In the genomic region with DNA sequence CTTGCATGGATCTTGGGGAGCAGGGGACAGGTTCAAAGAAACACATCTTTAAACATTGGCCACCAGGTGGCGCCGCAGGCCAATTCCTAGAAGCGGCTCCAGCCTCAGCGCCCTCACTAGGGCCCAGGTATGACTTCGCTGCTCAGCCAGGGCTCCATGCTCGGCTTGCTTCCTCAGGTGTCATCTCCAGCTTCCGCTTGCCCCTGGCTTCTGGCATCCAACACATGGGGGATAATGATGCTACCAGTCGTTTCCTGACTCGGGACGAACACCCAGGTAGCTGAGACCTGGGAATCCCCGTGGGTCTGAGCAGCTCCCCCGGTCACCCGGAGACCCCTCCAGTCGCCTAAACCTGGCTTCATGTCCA, we compare ENCODE assay signal across 8 cellular contexts. TPM values are rescaled to one million over a fixed set of nuclear protein-coding genes. Genes with fewer than 3 reads are reported as not detected.
DNase-seq lines count a peak whose midpoint lies in the region; ATAC-seq and TF ChIP-seq lines count a peak whose summit lies in the region.

No MANE protein-coding gene starts in this region.

- no peaks in the 10 kb centered on the region for H3K36me3 ChIP-seq in adrenal gland (replicated peaks in 1 of 2)
- H3K36me3 ChIP-seq in right atrium auricular region = no peaks in the 10 kb centered on the region

- WGBS in adrenal gland, 4 donors = 0 to 38% (median 31%) methylated on average over 2 to 14 of the region's 14 CpGs

- H3K27ac ChIP-seq in adrenal gland = peak overlapping the region in 1 of 5 donors; percentile 21
- peak overlapping the region in 1 of 2 donors; percentile 32 for H3K27ac ChIP-seq in right atrium auricular region

- H3K4me1 ChIP-seq in adrenal gland (replicated peaks in 1 of 2) (peaks cover 0 to 16% of the 10 kb centered on the region in 2 donors), right atrium auricular region (peaks cover 0 to 8% of the 10 kb centered on the region in 2 donors)

- H3K27me3 ChIP-seq in adrenal gland (no peaks in the 10 kb centered on the region), right atrium auricular region (no peaks in the 10 kb centered on the region)

- H3K9me3 ChIP-seq in adrenal gland (replicated peaks in 1 of 3) = no peaks in the 10 kb centered on the region
- H3K9me3 ChIP-seq in right atrium auricular region = no peaks in the 10 kb centered on the region

- peak; percentile 78 to 88 (median 84) for TF ChIP-seq CTCF in adrenal gland (IDR thresholded peaks at IDR 0.05)
- peak; percentile 73 to 92 for TF ChIP-seq CTCF in right atrium auricular region (IDR thresholded peaks at IDR 0.05)

- DNase-seq in AML-193 (lab: John Stamatoyannopoulos, UW) = peak; percentile 42 to 59
- DNase-seq in NCI-H146 (lab: John Stamatoyannopoulos, UW) = peak; percentile 84
- DNase-seq in T-helper 2 cell = peak; percentile 68 to 85 (median 84)
- DNase-seq in adrenal gland = peak; percentile 77 to 95 (median 88)
- peak; percentile 86 for DNase-seq in right atrium auricular region (ENCODE audit: low spot score)
- DNase-seq in sciatic nerve (ENCODE audit: low spot score) = peak; percentile 93

- TF ChIP-seq POLR2A in adrenal gland (IDR thresholded peaks at IDR 0.05) = no peak

- H3K4me3 ChIP-seq in adrenal gland = no peak overlapping the region
- no peak overlapping the region for H3K4me3 ChIP-seq in right atrium auricular region

- peak; percentile 66 for ATAC-seq in GM19324 (IDR thresholded peaks at IDR 0.05; ENCODE audit: low FRiP score, unreplicated experiment)
- ATAC-seq in sciatic nerve = peak; percentile 87
- ATAC-seq in GM21576 (IDR thresholded peaks at IDR 0.05; ENCODE audit: unreplicated experiment) = no peak

- intact Hi-C loops in adrenal gland (cut with DNase I) = loop anchor here in 1 of 2 donors (5.0 kb wide), 1 partner anchor 136 kb away; no protein-coding TSS in a partner anchor
- intact Hi-C loops in sciatic nerve (cut with DNase I) = loop anchor here (5.0 kb wide), 1 partner anchor 131 kb away; no protein-coding TSS in a partner anchor

RNA-seq across cellular contexts. Expression of a gene that starts 8.5 kb away (rescaled TPM):
- total RNA-seq in adrenal gland = 1 to 10 TPM in 3 of 8 donors, under 1 TPM in 5; 0.09 to 2.1 (median 0.50) TPM
- polyA plus RNA-seq in adrenal gland = under 1 TPM; 0.17 to 0.27 (median 0.24) TPM
- under 1 TPM; 0.15 to 0.47 TPM for total RNA-seq in right atrium auricular region
- 1.2 TPM for total RNA-seq in sciatic nerve

RNA-seq across cellular contexts. Expression of a gene that starts 23.7 kb away (rescaled TPM):
- total RNA-seq in adrenal gland (100 to 1,000 TPM; 231 to 591 (median 395) TPM), right atrium auricular region (100 to 1,000 TPM; 258 to 273 TPM), sciatic nerve (322 TPM)
- 100 to 1,000 TPM; 140 to 458 (median 374) TPM for polyA plus RNA-seq in adrenal gland

RNA-seq across cellular contexts. Expression of a gene that starts 29.8 kb away (rescaled TPM):
- total RNA-seq in adrenal gland (under 1 TPM in 1 of 8 donors, not detected in 7; 0.38 TPM), right atrium auricular region (under 1 TPM in 1 of 2 donors, not detected in 1; 0.98 TPM), sciatic nerve (not detected)
- under 1 TPM in 2 of 3 donors, not detected in 1; 0.17 to 0.48 TPM for polyA plus RNA-seq in adrenal gland

RNA-seq across cellular contexts. Expression of a gene that starts 36.2 kb away (rescaled TPM):
- total RNA-seq in adrenal gland (100 to 1,000 TPM in 2 of 8 donors, 10 to 100 TPM in 6; 53.6 to 140 (median 83.6) TPM), right atrium auricular region (10 to 100 TPM; 46.1 to 50.7 TPM), sciatic nerve (35.8 TPM)
- 100 to 1,000 TPM in 2 of 3 donors, 10 to 100 TPM in 1; 76.0 to 216 (median 143) TPM for polyA plus RNA-seq in adrenal gland

RNA-seq across cellular contexts. Expression of a gene that starts 37.2 kb away (rescaled TPM):
- total RNA-seq in adrenal gland (10 to 100 TPM in 7 of 8 donors, 1 to 10 TPM in 1; 9.5 to 34.6 (median 23.3) TPM), right atrium auricular region (10 to 100 TPM; 14.6 to 25.9 TPM), sciatic nerve (37.6 TPM)
- 10 to 100 TPM; 15.0 to 30.0 (median 27.5) TPM for polyA plus RNA-seq in adrenal gland
